Comparison of ENCODE assay signal across 9 cellular contexts in genomic region chr18:22167471-22168151, GRCh38. TPM values are rescaled to one million over a fixed set of nuclear protein-coding genes. Genes with fewer than 3 reads are reported as not detected.
DNase-seq lines count a peak whose midpoint lies in the region; ATAC-seq and TF ChIP-seq lines count a peak whose summit lies in the region.
"Had no signal": no experiment of that assay in that cellular context is flagged by ENCODE, and none has a peak within 500 bp of the region (broad histone marks: within the 10 kb centered on the region; RNA-seq: fewer than 3 reads in every experiment).

No MANE protein-coding gene starts in this region.

- H3K4me3 Mint-ChIP-seq in activated CD8-positive, alpha-beta T cell treated with anti-CD3 and anti-CD28 coated beads, Interleukin-2, amount 10 ng/mL, durations not matched to agents 7 days and 5 days, result no peak overlapping the region
- no peak overlapping the region for H3K4me3 Mint-ChIP-seq in activated CD8-positive, alpha-beta T cell treated with anti-CD3 and anti-CD28 coated beads for 36 hours

- H3K9me3 Mint-ChIP-seq in activated CD8-positive, alpha-beta T cell treated with anti-CD3 and anti-CD28 coated beads, Interleukin-2, amount 10 ng/mL, durations not matched to agents 7 days and 5 days (ENCODE audit: insufficient read depth), result no peaks in the 10 kb centered on the region
- no peaks in the 10 kb centered on the region for H3K9me3 Mint-ChIP-seq in activated CD8-positive, alpha-beta T cell treated with anti-CD3 and anti-CD28 coated beads for 36 hours

- H3K27me3 Mint-ChIP-seq in activated CD8-positive, alpha-beta T cell treated with anti-CD3 and anti-CD28 coated beads, Interleukin-2, amount 10 ng/mL, durations not matched to agents 7 days and 5 days (ENCODE audit: low read depth), result peaks cover 77% of the 10 kb centered on the region
- H3K27me3 Mint-ChIP-seq in activated CD8-positive, alpha-beta T cell treated with anti-CD3 and anti-CD28 coated beads for 36 hours, result peaks cover 70% of the 10 kb centered on the region

- H3K27ac ChIP-seq in breast epithelium (no peak overlapping the region), left lung (peak overlapping the region; percentile 91 to 97), testis (no peak overlapping the region)

- no peak for DNase-seq in activated CD8-positive, alpha-beta T cell treated with anti-CD3 and anti-CD28 coated beads, Interleukin-2, amount 10 ng/mL, durations not matched to agents 7 days and 5 days
- DNase-seq in activated CD8-positive, alpha-beta T cell treated with anti-CD3 and anti-CD28 coated beads for 36 hours, result no peak
- DNase-seq in breast epithelium (ENCODE audit: low spot score in 2 of 2) (no peak), left lung (peak in 1 of 2 donors; percentile 42), testis (peak; percentile 54), globus pallidus (ENCODE audit: low spot score) (no peak)
- no peak for DNase-seq in activated CD4-positive, alpha-beta T cell treated with anti-CD3 and anti-CD28 coated beads for 48 hours

- H3K9me3 ChIP-seq in breast epithelium, result no peaks in the 10 kb centered on the region
- no peaks in the 10 kb centered on the region for H3K9me3 ChIP-seq in left lung
- H3K9me3 ChIP-seq in testis, result no peaks in the 10 kb centered on the region

- POLR2A ChIA-PET in activated CD8-positive, alpha-beta T cell treated with anti-CD3 and anti-CD28 coated beads, Interleukin-2, amount 10 ng/mL, durations not matched to agents 7 days and 5 days (lab: Charles Lee), result no interaction called here
- POLR2A ChIA-PET in activated CD8-positive, alpha-beta T cell treated with anti-CD3 and anti-CD28 coated beads for 36 hours (lab: Charles Lee), result no interaction called here

- H3K36me3 Mint-ChIP-seq in activated CD8-positive, alpha-beta T cell treated with anti-CD3 and anti-CD28 coated beads, Interleukin-2, amount 10 ng/mL, durations not matched to agents 7 days and 5 days (ENCODE audit: low read depth), result peaks cover 8% of the 10 kb centered on the region
- H3K36me3 Mint-ChIP-seq in activated CD8-positive, alpha-beta T cell treated with anti-CD3 and anti-CD28 coated beads for 36 hours (ENCODE audit: low read depth), result no peaks in the 10 kb centered on the region

- peaks cover 32% of the 10 kb centered on the region for H3K4me1 Mint-ChIP-seq in activated CD8-positive, alpha-beta T cell treated with anti-CD3 and anti-CD28 coated beads, Interleukin-2, amount 10 ng/mL, durations not matched to agents 7 days and 5 days (ENCODE audit: low read depth)
- H3K4me1 Mint-ChIP-seq in activated CD8-positive, alpha-beta T cell treated with anti-CD3 and anti-CD28 coated beads for 36 hours (ENCODE audit: low read depth), result peaks cover 23% of the 10 kb centered on the region

- intact Hi-C loops in activated CD8-positive, alpha-beta T cell treated with anti-CD3 and anti-CD28 coated beads for 36 hours (cut with micrococcal nuclease), result loop anchor here (5.0 kb wide), 1 partner anchor 395 kb away; no protein-coding TSS in a partner anchor
- intact Hi-C loops in breast epithelium (cut with DNase I; ENCODE audit: low total_unique reads), result no loop called here
- intact Hi-C loops in left lung (cut with DNase I), result no loop called here
- intact Hi-C loops in testis (cut with DNase I; ENCODE audit: low total_unique reads), result loop anchor here (5.0 kb wide), 1 partner anchor 395 kb away; no protein-coding TSS in a partner anchor

- 18 to 28% methylated on average over 31 of the region's 31 CpGs for WGBS in testis, 2 donors

- peak overlapping the region; percentile 57 for H3K27ac Mint-ChIP-seq in activated CD8-positive, alpha-beta T cell treated with anti-CD3 and anti-CD28 coated beads, Interleukin-2, amount 10 ng/mL, durations not matched to agents 7 days and 5 days
- H3K27ac Mint-ChIP-seq in activated CD8-positive, alpha-beta T cell treated with anti-CD3 and anti-CD28 coated beads for 36 hours, result no peak overlapping the region
- H3K27ac Mint-ChIP-seq: activated CD4-positive, alpha-beta T cell treated with anti-CD3 and anti-CD28 coated beads for 36 hours had no signal

- no peak for TF ChIP-seq CTCF in activated CD8-positive, alpha-beta T cell treated with anti-CD3 and anti-CD28 coated beads for 36 hours (IDR thresholded peaks at IDR 0.05)
- no peak for TF ChIP-seq CTCF in breast epithelium (IDR thresholded peaks at IDR 0.05)
- TF ChIP-seq CTCF in left lung (IDR thresholded peaks at IDR 0.05), result no peak
- no peak for TF ChIP-seq CTCF in testis (IDR thresholded peaks at IDR 0.05)

- H3K36me3 ChIP-seq in breast epithelium, result no peaks in the 10 kb centered on the region
- H3K36me3 ChIP-seq in left lung, result no peaks in the 10 kb centered on the region
- H3K36me3 ChIP-seq in testis (ENCODE audit: low read depth, missing control alignments), result no peaks in the 10 kb centered on the region

- peaks cover 0 to 60% of the 10 kb centered on the region in 2 donors for H3K27me3 ChIP-seq in breast epithelium
- H3K27me3 ChIP-seq in left lung, result peaks cover 41 to 99% of the 10 kb centered on the region in 2 donors
- H3K27me3 ChIP-seq in testis, result peaks cover 3% of the 10 kb centered on the region

- H3K4me3 ChIP-seq in breast epithelium (peak overlapping the region in 2 of 3 donors; percentile 66 to 90), left lung (peak overlapping the region; percentile 57 to 66), testis (peak overlapping the region in 1 of 2 donors; percentile 80)

- TF ChIP-seq POLR2A in breast epithelium (IDR thresholded peaks at IDR 0.05) (no peak), testis (IDR thresholded peaks at IDR 0.05) (no peak)

- H3K4me1 ChIP-seq in breast epithelium (peaks cover 6 to 10% of the 10 kb centered on the region in 2 donors), left lung (peaks cover 2 to 15% of the 10 kb centered on the region in 2 donors), testis (peaks cover 12% of the 10 kb centered on the region)

- ATAC-seq in activated CD8-positive, alpha-beta T cell treated with anti-CD3 and anti-CD28 coated beads, Interleukin-2, amount 10 ng/mL, durations not matched to agents 7 days and 5 days, result no peak
- no peak for ATAC-seq in activated CD8-positive, alpha-beta T cell treated with anti-CD3 and anti-CD28 coated beads for 36 hours
- ATAC-seq in left lung, result peak; percentile 5
- ATAC-seq in HG03135 (IDR thresholded peaks at IDR 0.05; ENCODE audit: unreplicated experiment), result no peak
- ATAC-seq: activated CD4-positive, alpha-beta T cell treated with anti-CD3 and anti-CD28 coated beads for 36 hours had no signal

- CTCF ChIA-PET in activated CD8-positive, alpha-beta T cell treated with anti-CD3 and anti-CD28 coated beads, Interleukin-2, amount 10 ng/mL, durations not matched to agents 7 days and 5 days (lab: Charles Lee), result no interaction called here
- CTCF ChIA-PET in activated CD8-positive, alpha-beta T cell treated with anti-CD3 and anti-CD28 coated beads for 36 hours (lab: Charles Lee), result no interaction called here

RNA-seq across cellular contexts. Expression of gene GATA6, which starts 1.8 kb away (rescaled TPM):
- not detected for total RNA-seq in activated CD8-positive, alpha-beta T cell treated with anti-CD3 and anti-CD28 coated beads, Interleukin-2, amount 10 ng/mL, durations not matched to agents 7 days and 5 days
- total RNA-seq in activated CD8-positive, alpha-beta T cell treated with anti-CD3 and anti-CD28 coated beads for 36 hours, result not detected
- 10 to 100 TPM in 2 of 3 donors, 1 to 10 TPM in 1; 3.0 to 11.1 (median 11.0) TPM for total RNA-seq in breast epithelium
- total RNA-seq in left lung, result 10 to 100 TPM; 20.6 to 29.9 TPM
- total RNA-seq in testis, result 10 to 100 TPM; 50.5 to 54.6 TPM
- polyA plus RNA-seq in testis (ENCODE audit: insufficient read depth, low read depth, low replicate concordance), result 13.8 TPM
- total RNA-seq: activated CD4-positive, alpha-beta T cell treated with anti-CD3 and anti-CD28 coated beads for 36 hours had no signal

Comparison
In these comparisons a context has a peak if more than half of its experiments do, and no peak if none do; other contexts are left out.
1. H3K27ac ChIP-seq: peak in left lung (2 of 2); none in breast epithelium (0 of 2) and testis (0 of 2).
2. intact Hi-C loops: an anchor here in activated CD8-positive, alpha-beta T cell treated with anti-CD3 and anti-CD28 coated beads for 36 hours (5.0 kb wide) and testis (5.0 kb wide); none called in breast epithelium and left lung.